In the genomic region with DNA sequence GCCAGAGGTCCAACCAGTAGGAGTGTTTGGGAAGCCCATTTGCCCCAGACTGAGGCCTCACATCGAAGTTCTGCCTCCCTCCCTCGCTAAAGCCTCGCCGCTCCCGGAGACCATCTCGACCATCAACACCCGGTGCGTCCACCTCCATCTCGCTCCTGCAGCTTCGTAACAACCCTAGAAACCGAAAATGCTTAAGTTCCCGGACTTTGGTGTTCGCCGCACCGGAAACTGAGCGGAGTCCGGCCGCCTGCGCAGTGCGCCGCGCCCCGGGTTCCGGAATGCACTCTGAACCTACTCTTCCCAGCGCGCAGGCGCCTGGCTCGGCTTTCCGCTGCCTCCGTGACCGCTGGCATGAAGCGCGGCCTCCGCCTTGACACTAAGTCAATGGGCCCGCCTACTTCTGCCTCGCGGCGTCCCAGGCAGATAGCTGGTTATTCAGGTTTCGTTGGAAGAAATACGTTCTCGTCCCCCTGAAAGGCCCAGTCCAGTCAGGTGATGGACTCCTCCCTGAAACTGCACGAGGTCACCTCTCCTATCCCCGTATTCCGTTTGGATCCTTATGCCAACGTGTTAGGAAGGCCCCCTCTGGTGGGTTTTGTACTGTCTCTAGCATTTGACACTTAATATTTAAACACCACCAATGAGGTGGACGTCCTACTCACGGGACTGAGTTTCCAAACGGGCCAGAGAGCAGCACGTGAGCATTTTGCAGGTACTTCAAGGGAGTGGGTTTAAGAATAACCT, we compare ENCODE assay signal across 1 cellular context.
TF ChIP-seq lines count a peak whose summit lies in the region.

No MANE protein-coding gene starts in this region.

TF ChIP-seq in WTC11, 78 proteins besides CTCF, POLR2A, EP300 and RAD21 (continued from another document):
- TF ChIP-seq ZNF138 (CRISPR knock-in tag; conservative IDR thresholded peaks at IDR 0.05) = no peak
- TF ChIP-seq, protein P1, sequence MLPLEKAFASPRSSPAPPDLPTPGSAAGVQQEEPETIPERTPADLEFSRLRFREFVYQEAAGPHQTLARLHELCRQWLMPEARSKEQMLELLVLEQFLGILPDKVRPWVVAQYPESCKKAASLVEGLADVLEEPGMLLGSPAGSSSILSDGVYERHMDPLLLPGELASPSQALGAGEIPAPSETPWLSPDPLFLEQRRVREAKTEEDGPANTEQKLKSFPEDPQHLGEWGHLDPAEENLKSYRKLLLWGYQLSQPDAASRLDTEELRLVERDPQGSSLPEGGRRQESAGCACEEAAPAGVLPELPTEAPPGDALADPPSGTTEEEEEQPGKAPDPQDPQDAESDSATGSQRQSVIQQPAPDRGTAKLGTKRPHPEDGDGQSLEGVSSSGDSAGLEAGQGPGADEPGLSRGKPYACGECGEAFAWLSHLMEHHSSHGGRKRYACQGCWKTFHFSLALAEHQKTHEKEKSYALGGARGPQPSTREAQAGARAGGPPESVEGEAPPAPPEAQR (CRISPR knock-in tag; IDR thresholded peaks at IDR 0.05) = no peak
- TF ChIP-seq ZNF396 (CRISPR knock-in tag; IDR thresholded peaks at IDR 0.05; ENCODE audit: borderline replicate concordance) = no peak
- TF ChIP-seq, protein P2, sequence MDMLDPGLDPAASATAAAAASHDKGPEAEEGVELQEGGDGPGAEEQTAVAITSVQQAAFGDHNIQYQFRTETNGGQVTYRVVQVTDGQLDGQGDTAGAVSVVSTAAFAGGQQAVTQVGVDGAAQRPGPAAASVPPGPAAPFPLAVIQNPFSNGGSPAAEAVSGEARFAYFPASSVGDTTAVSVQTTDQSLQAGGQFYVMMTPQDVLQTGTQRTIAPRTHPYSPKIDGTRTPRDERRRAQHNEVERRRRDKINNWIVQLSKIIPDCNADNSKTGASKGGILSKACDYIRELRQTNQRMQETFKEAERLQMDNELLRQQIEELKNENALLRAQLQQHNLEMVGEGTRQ (CRISPR knock-in tag; IDR thresholded peaks at IDR 0.05) = peak; percentile 53; the same call in 1 of the 2 replicates
- TF ChIP-seq NFATC4 (CRISPR knock-in tag; IDR thresholded peaks at IDR 0.05) = no peak
- TF ChIP-seq ZBTB21 (CRISPR knock-in tag; IDR thresholded peaks at IDR 0.05; ENCODE audit: borderline replicate concordance) = no peak
- no peak for TF ChIP-seq KAT7 (CRISPR knock-in tag; IDR thresholded peaks at IDR 0.05; ENCODE audit: borderline replicate concordance)
- TF ChIP-seq, protein P3, sequence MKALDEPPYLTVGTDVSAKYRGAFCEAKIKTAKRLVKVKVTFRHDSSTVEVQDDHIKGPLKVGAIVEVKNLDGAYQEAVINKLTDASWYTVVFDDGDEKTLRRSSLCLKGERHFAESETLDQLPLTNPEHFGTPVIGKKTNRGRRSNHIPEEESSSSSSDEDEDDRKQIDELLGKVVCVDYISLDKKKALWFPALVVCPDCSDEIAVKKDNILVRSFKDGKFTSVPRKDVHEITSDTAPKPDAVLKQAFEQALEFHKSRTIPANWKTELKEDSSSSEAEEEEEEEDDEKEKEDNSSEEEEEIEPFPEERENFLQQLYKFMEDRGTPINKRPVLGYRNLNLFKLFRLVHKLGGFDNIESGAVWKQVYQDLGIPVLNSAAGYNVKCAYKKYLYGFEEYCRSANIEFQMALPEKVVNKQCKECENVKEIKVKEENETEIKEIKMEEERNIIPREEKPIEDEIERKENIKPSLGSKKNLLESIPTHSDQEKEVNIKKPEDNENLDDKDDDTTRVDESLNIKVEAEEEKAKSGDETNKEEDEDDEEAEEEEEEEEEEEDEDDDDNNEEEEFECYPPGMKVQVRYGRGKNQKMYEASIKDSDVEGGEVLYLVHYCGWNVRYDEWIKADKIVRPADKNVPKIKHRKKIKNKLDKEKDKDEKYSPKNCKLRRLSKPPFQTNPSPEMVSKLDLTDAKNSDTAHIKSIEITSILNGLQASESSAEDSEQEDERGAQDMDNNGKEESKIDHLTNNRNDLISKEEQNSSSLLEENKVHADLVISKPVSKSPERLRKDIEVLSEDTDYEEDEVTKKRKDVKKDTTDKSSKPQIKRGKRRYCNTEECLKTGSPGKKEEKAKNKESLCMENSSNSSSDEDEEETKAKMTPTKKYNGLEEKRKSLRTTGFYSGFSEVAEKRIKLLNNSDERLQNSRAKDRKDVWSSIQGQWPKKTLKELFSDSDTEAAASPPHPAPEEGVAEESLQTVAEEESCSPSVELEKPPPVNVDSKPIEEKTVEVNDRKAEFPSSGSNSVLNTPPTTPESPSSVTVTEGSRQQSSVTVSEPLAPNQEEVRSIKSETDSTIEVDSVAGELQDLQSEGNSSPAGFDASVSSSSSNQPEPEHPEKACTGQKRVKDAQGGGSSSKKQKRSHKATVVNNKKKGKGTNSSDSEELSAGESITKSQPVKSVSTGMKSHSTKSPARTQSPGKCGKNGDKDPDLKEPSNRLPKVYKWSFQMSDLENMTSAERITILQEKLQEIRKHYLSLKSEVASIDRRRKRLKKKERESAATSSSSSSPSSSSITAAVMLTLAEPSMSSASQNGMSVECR (CRISPR knock-in tag; IDR thresholded peaks at IDR 0.05; ENCODE audit: borderline replicate concordance) = peak; percentile 40; the same call in 1 of the 2 replicates
- no peak for TF ChIP-seq CREM (CRISPR knock-in tag; IDR thresholded peaks at IDR 0.05)
- TF ChIP-seq, protein P4, sequence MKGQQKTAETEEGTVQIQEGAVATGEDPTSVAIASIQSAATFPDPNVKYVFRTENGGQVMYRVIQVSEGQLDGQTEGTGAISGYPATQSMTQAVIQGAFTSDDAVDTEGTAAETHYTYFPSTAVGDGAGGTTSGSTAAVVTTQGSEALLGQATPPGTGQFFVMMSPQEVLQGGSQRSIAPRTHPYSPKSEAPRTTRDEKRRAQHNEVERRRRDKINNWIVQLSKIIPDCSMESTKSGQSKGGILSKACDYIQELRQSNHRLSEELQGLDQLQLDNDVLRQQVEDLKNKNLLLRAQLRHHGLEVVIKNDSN (CRISPR knock-in tag; IDR thresholded peaks at IDR 0.05) = peak; percentile 70
- TF ChIP-seq, protein P5, sequence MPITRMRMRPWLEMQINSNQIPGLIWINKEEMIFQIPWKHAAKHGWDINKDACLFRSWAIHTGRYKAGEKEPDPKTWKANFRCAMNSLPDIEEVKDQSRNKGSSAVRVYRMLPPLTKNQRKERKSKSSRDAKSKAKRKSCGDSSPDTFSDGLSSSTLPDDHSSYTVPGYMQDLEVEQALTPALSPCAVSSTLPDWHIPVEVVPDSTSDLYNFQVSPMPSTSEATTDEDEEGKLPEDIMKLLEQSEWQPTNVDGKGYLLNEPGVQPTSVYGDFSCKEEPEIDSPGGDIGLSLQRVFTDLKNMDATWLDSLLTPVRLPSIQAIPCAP (CRISPR knock-in tag; IDR thresholded peaks at IDR 0.05) = 0 out of 2 replicates have a peak, but pooled peaks have one; percentile 61
- TF ChIP-seq ZNF317 (CRISPR knock-in tag; IDR thresholded peaks at IDR 0.05; ENCODE audit: borderline replicate concordance, low read depth) = no peak
- 0 out of 2 replicates have a peak, but pooled peaks have one; percentile 64 for TF ChIP-seq ETV6 (CRISPR knock-in tag; IDR thresholded peaks at IDR 0.05)
- TF ChIP-seq RELA (CRISPR knock-in tag; IDR thresholded peaks at IDR 0.05; ENCODE audit: borderline replicate concordance) = no peak
- TF ChIP-seq ATF1 (CRISPR knock-in tag; IDR thresholded peaks at IDR 0.05) = no peak
